In genomic region chr6:96227135-96227534, GRCh38 we compare ENCODE assay signal across 30 cellular contexts.
"Had no signal": no experiment of that assay in that cellular context is flagged by ENCODE, and none has a peak within 500 bp of the region (broad histone marks: within the 10 kb centered on the region; RNA-seq: fewer than 3 reads in every experiment).

No MANE protein-coding gene starts in this region.

- H3K27me3 Mint-ChIP-seq: activated CD4-positive, alpha-beta T cell treated with anti-CD3 and anti-CD28 coated beads, Interleukin-2, amount 10 ng/mL, durations not matched to agents 7 days and 5 days; activated naive CD4-positive, alpha-beta T cell treated with anti-CD3 and anti-CD28 coated beads, Interleukin-2, amount 50 U/mL, for 24 hours; activated naive CD8-positive, alpha-beta T cell treated with anti-CD3 and anti-CD28 coated beads, Interleukin-2, amount 10 ng/mL, durations not matched to agents 7 days and 5 days had no signal

- H3K9me3 ChIP-seq: body of pancreas, breast epithelium, MG63, SJCRH30 had no signal

- DNase-seq: activated CD4-positive, alpha-beta T cell treated with anti-CD3 and anti-CD28 coated beads for 36 hours; activated CD4-positive, alpha-beta T cell treated with anti-CD3 and anti-CD28 coated beads, Interleukin-2, amount 10 ng/mL, durations not matched to agents 7 days and 5 days; activated CD4-positive, alpha-beta T cell treated with anti-CD3 and anti-CD28 coated beads, Interleukin-2, amount 50 U/mL, for 48 hours; activated CD8-positive, alpha-beta T cell treated with anti-CD3 and anti-CD28 coated beads, Interleukin-2, amount 10 ng/mL, durations not matched to agents 7 days and 5 days; activated gamma-delta T cell; activated naive CD4-positive, alpha-beta T cell treated with Interleukin-2 at 50 U/mL for 16 hours; activated naive CD8-positive, alpha-beta T cell treated with anti-CD3 and anti-CD28 coated beads, Interleukin-2, amount 10 ng/mL, durations not matched to agents 7 days and 5 days; activated T-cell treated with anti-CD3 and anti-CD28 coated beads, Interleukin-2, amount 50 U/mL, for 24 hours; amygdala; body of pancreas; cerebellar nuclear complex; Karpas-422; MG63; MV-4-11; NCI-H1092; NCI-H1436 treated with DMSO at 0.1 percent for 48 hours; NCI-H1694 treated with DMSO at 0.1 percent for 48 hours; NCI-H2029; NCI-H345; NCI-H524 treated with DMSO at 0.1 percent for 48 hours; NCI-H748 treated with DMSO at 0.1 percent for 48 hours; SHP77; SJCRH30; T1000 had no signal

- H3K4me1 ChIP-seq: body of pancreas, breast epithelium, SJCRH30 had no signal

- H3K27ac ChIP-seq: body of pancreas, breast epithelium, SJCRH30, SK-N-MC had no signal

- H3K9me3 Mint-ChIP-seq: activated CD4-positive, alpha-beta T cell treated with anti-CD3 and anti-CD28 coated beads, Interleukin-2, amount 10 ng/mL, durations not matched to agents 7 days and 5 days; activated naive CD4-positive, alpha-beta T cell treated with anti-CD3 and anti-CD28 coated beads, Interleukin-2, amount 50 U/mL, for 24 hours; activated naive CD8-positive, alpha-beta T cell treated with anti-CD3 and anti-CD28 coated beads, Interleukin-2, amount 10 ng/mL, durations not matched to agents 7 days and 5 days; activated T-cell treated with anti-CD3 and anti-CD28 coated beads, Interleukin-2, amount 50 U/mL, for 24 hours; activated T-helper 2 cell treated with anti-CD3 and anti-CD28 coated beads, Interferon-gamma antibody, Interleukin-2, Interleukin-4, amounts not matched to agents 10 μg/mL and 5 μg/mL and 100 μg/mL, durations not matched to agents 14 hours and 24 hours and 36 hours had no signal

- H3K36me3 ChIP-seq: breast epithelium, MG63, SJCRH30 had no signal

- H3K27ac Mint-ChIP-seq: activated CD4-positive, alpha-beta T cell treated with anti-CD3 and anti-CD28 coated beads for 36 hours; activated CD4-positive, alpha-beta T cell treated with anti-CD3 and anti-CD28 coated beads, Interleukin-2, amount 10 ng/mL, durations not matched to agents 7 days and 5 days; activated CD8-positive, alpha-beta T cell treated with anti-CD3 and anti-CD28 coated beads, Interleukin-2, amount 10 ng/mL, durations not matched to agents 7 days and 5 days; activated naive CD4-positive, alpha-beta T cell treated with anti-CD3 and anti-CD28 coated beads, Interleukin-2, amount 50 U/mL, for 24 hours; activated naive CD8-positive, alpha-beta T cell treated with anti-CD3 and anti-CD28 coated beads, Interleukin-2, amount 10 ng/mL, durations not matched to agents 7 days and 5 days; activated T-cell treated with anti-CD3 and anti-CD28 coated beads, Interleukin-2, amount 50 U/mL, for 24 hours; activated T-helper 2 cell treated with anti-CD3 and anti-CD28 coated beads, Interferon-gamma antibody, Interleukin-2, Interleukin-4, amounts not matched to agents 10 μg/mL and 5 μg/mL and 100 μg/mL, durations not matched to agents 14 hours and 24 hours and 36 hours had no signal

- H3K27me3 ChIP-seq: body of pancreas, breast epithelium, MG63 had no signal

- H3K4me3 ChIP-seq: body of pancreas, breast epithelium, MG63, SJCRH30, SK-N-MC had no signal

- H3K36me3 Mint-ChIP-seq: activated naive CD4-positive, alpha-beta T cell treated with anti-CD3 and anti-CD28 coated beads, Interleukin-2, amount 50 U/mL, for 24 hours; activated naive CD8-positive, alpha-beta T cell treated with anti-CD3 and anti-CD28 coated beads, Interleukin-2, amount 10 ng/mL, durations not matched to agents 7 days and 5 days had no signal

- H3K4me3 Mint-ChIP-seq: activated CD4-positive, alpha-beta T cell treated with anti-CD3 and anti-CD28 coated beads for 36 hours; activated CD4-positive, alpha-beta T cell treated with anti-CD3 and anti-CD28 coated beads, Interleukin-2, amount 10 ng/mL, durations not matched to agents 7 days and 5 days; activated CD8-positive, alpha-beta T cell treated with anti-CD3 and anti-CD28 coated beads, Interleukin-2, amount 10 ng/mL, durations not matched to agents 7 days and 5 days; activated naive CD4-positive, alpha-beta T cell treated with anti-CD3 and anti-CD28 coated beads, Interleukin-2, amount 50 U/mL, for 24 hours; activated naive CD8-positive, alpha-beta T cell treated with anti-CD3 and anti-CD28 coated beads, Interleukin-2, amount 10 ng/mL, durations not matched to agents 7 days and 5 days; activated T-cell treated with anti-CD3 and anti-CD28 coated beads, Interleukin-2, amount 50 U/mL, for 24 hours had no signal

- ATAC-seq: activated CD4-positive, alpha-beta T cell treated with anti-CD3 and anti-CD28 coated beads for 36 hours; activated CD4-positive, CD25-positive, alpha-beta regulatory T cell treated with anti-CD3 and anti-CD28 coated beads, Interleukin-2, amount 50 U/mL, for 24 hours; activated CD8-positive, alpha-beta T cell treated with anti-CD3 and anti-CD28 coated beads, Interleukin-2, amount 10 ng/mL, durations not matched to agents 7 days and 5 days; body of pancreas; Panc1 had no signal

- H3K4me1 Mint-ChIP-seq: activated CD4-positive, alpha-beta T cell treated with anti-CD3 and anti-CD28 coated beads for 36 hours; activated CD4-positive, alpha-beta T cell treated with anti-CD3 and anti-CD28 coated beads, Interleukin-2, amount 10 ng/mL, durations not matched to agents 7 days and 5 days; activated naive CD4-positive, alpha-beta T cell treated with anti-CD3 and anti-CD28 coated beads, Interleukin-2, amount 50 U/mL, for 24 hours; activated naive CD8-positive, alpha-beta T cell treated with anti-CD3 and anti-CD28 coated beads, Interleukin-2, amount 10 ng/mL, durations not matched to agents 7 days and 5 days had no signal
